15 cellular contexts compared by ENCODE assay signal in genomic region chr12:89278862-89279261, GRCh38.
"Had no signal": no experiment of that assay in that cellular context is flagged by ENCODE, and none has a peak within 500 bp of the region (broad histone marks: within the 10 kb centered on the region; RNA-seq: fewer than 3 reads in every experiment).

No MANE protein-coding gene starts in this region.

- H3K36me3 ChIP-seq: transverse colon had no signal

- H3K27me3 ChIP-seq: transverse colon had no signal

- H3K27ac ChIP-seq: skin epidermis, transverse colon had no signal

- DNase-seq: amygdala, endodermal cell, left colon, mesenchymal stem cell, substantia nigra, transverse colon had no signal

- H3K9me3 Mint-ChIP-seq: central memory CD8-positive, alpha-beta T cell; dendritic cell treated with granulocyte-macrophage colony-stimulating factor and Interleukin-4, amounts not matched to agents 40 ng/mL and 50 ng/mL, for 4 days; endodermal cell; stimulated activated memory B cell treated with anti-CD40 and anti-IgM and Interleukin-4, amounts not matched to agents 10 μg/mL and 1 μg/mL and 100 μg/mL, for 72 hours had no signal

- H3K36me3 Mint-ChIP-seq: brain; stimulated activated memory B cell treated with anti-CD40 and anti-IgM and Interleukin-4, amounts not matched to agents 10 μg/mL and 1 μg/mL and 100 μg/mL, for 72 hours had no signal

- ATAC-seq: activated naive CD4-positive, alpha-beta T cell treated with anti-CD3 and anti-CD28 coated beads, Interleukin-2, amount 50 U/mL, for 72 hours; esophagus mucosa; left colon; stimulated activated memory B cell treated with anti-CD40 and anti-IgM and Interleukin-4, amounts not matched to agents 10 μg/mL and 1 μg/mL and 100 μg/mL, for 72 hours had no signal

- H3K4me3 ChIP-seq: skin epidermis, transverse colon had no signal

- H3K27me3 Mint-ChIP-seq: central memory CD8-positive, alpha-beta T cell; dendritic cell treated with granulocyte-macrophage colony-stimulating factor and Interleukin-4, amounts not matched to agents 40 ng/mL and 50 ng/mL, for 4 days; stimulated activated memory B cell treated with anti-CD40 and anti-IgM and Interleukin-4, amounts not matched to agents 10 μg/mL and 1 μg/mL and 100 μg/mL, for 72 hours had no signal

- H3K27ac Mint-ChIP-seq: activated naive CD4-positive, alpha-beta T cell treated with anti-CD3 and anti-CD28 coated beads, Interleukin-2, amount 50 U/mL, for 72 hours; activated T-helper 2 cell treated with anti-CD3 and anti-CD28 coated beads, Interferon-gamma antibody, Interleukin-2, Interleukin-4, amounts not matched to agents 10 μg/mL and 5 μg/mL and 100 μg/mL, durations not matched to agents 14 hours and 24 hours and 36 hours; dendritic cell treated with granulocyte-macrophage colony-stimulating factor and Interleukin-4, amounts not matched to agents 40 ng/mL and 50 ng/mL, for 4 days; endodermal cell; stimulated activated memory B cell treated with anti-CD40 and anti-IgM and Interleukin-4, amounts not matched to agents 10 μg/mL and 1 μg/mL and 100 μg/mL, for 72 hours had no signal

- H3K4me1 Mint-ChIP-seq: stimulated activated memory B cell treated with anti-CD40 and anti-IgM and Interleukin-4, amounts not matched to agents 10 μg/mL and 1 μg/mL and 100 μg/mL, for 72 hours had no signal

- H3K4me3 Mint-ChIP-seq: brain; central memory CD8-positive, alpha-beta T cell; dendritic cell treated with granulocyte-macrophage colony-stimulating factor and Interleukin-4, amounts not matched to agents 40 ng/mL and 50 ng/mL, for 4 days; endodermal cell; stimulated activated memory B cell treated with anti-CD40 and anti-IgM and Interleukin-4, amounts not matched to agents 10 μg/mL and 1 μg/mL and 100 μg/mL, for 72 hours; T-helper 1 cell treated with Interleukin-12 subunit alpha and Interleukin-12 subunit beta and Interleukin-4 antibody, amounts not matched to agents 30 μg/mL and 1 μg/mL, for 36 hours had no signal

- H3K9me3 ChIP-seq: transverse colon had no signal
